ENCODE assay signal across 9 cellular contexts in the genomic region with DNA sequence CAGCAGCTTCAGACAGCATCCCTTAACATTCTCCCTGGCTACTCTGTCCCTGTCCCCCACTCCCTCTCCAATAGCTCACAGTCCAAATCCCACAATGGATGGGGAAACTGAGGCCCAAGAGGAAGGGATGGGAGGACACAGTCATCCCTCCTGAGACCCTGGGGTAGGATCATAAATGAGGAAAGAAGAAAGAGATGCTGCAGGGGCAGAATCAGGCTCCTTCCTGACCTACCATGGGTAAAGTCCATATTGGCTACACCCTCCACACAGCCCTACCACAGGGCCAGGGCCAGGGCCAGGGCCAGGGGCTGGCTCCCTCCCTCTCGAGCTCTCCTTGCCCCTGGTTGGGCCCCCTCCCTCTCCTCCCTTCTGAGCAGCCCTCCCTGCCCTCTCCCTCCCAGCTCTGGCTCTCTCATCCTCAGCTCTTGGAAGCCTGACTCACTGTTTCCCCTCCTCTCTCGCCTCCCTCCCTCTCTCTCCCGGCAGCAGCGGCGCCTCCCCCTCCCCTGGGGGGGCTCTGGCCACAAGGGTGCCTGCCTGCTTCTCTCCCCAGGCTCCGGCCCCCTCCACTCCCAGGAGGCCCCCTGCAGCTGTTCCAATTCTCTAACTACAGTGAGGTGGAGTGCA. TPM values are rescaled to one million over a fixed set of nuclear protein-coding genes. Genes with fewer than 3 reads are reported as not detected.
A peak's percentile ranks its signal among the peaks of the same experiment; 100 is the strongest.
DNase-seq lines count a peak whose midpoint lies in the region; ATAC-seq and TF ChIP-seq lines count a peak whose summit lies in the region.
"Had no signal": no experiment of that assay in that cellular context is flagged by ENCODE, and none has a peak within 500 bp of the region (broad histone marks: within the 10 kb centered on the region; RNA-seq: fewer than 3 reads in every experiment).

No MANE protein-coding gene starts in this region.

- TF ChIP-seq POLR2A in gastroesophageal sphincter (IDR thresholded peaks at IDR 0.05) (no peak), prostate gland (IDR thresholded peaks at IDR 0.05) (no peak)

- CTCF ChIA-PET in HEK293T (lab: Yijun Ruan, JAX): interaction anchor here (1.5 kb wide), 1 partner anchor 31 kb away, joined by 4 read pairs; no protein-coding TSS in a partner anchor

- DNase-seq in AG20443 (ENCODE audit: low spot score): peak; percentile 88
- DNase-seq in MG63: peak; percentile 72
- peak; percentile 68 for DNase-seq in activated T-cell treated with anti-CD3 and anti-CD28 coated beads, Interleukin-2, amount 50 U/mL, for 24 hours
- no peak for DNase-seq in prostate gland (ENCODE audit: low spot score)
- no peak for DNase-seq in HEK293T (ENCODE audit: extremely low spot score)

- H3K4me1 Mint-ChIP-seq in activated T-cell treated with anti-CD3 and anti-CD28 coated beads, Interleukin-2, amount 50 U/mL, for 24 hours (ENCODE audit: low read depth): peaks cover 36% of the 10 kb centered on the region

- H3K36me3 ChIP-seq in MG63 (no peaks in the 10 kb centered on the region; the same call in none of the 2 replicates), gastroesophageal sphincter (no peaks in the 10 kb centered on the region), prostate gland (no peaks in the 10 kb centered on the region)

- peak overlapping the region; percentile 10 to 95 (median 92) for H3K27ac ChIP-seq in gastroesophageal sphincter
- peak overlapping the region; percentile 40 to 56 for H3K27ac ChIP-seq in prostate gland

- no peak for TF ChIP-seq EP300 in gastroesophageal sphincter (IDR thresholded peaks at IDR 0.05)

- WGBS in gastroesophageal sphincter (ENCODE audit: low coverage in 1 of 2), 2 donors: 0% methylated on average over 4 of the region's 6 CpGs; no CpG with 5 or more reads in 1 of the 2 donors
- WGBS in prostate gland: 10% methylated on average over 6 of the region's 6 CpGs

- H3K9me3 Mint-ChIP-seq in activated T-cell treated with anti-CD3 and anti-CD28 coated beads, Interleukin-2, amount 50 U/mL, for 24 hours: no peaks in the 10 kb centered on the region

- no peaks in the 10 kb centered on the region for H3K9me3 ChIP-seq in MG63
- H3K9me3 ChIP-seq in gastroesophageal sphincter: no peaks in the 10 kb centered on the region
- no peaks in the 10 kb centered on the region for H3K9me3 ChIP-seq in prostate gland

- H3K4me3 Mint-ChIP-seq in activated T-cell treated with anti-CD3 and anti-CD28 coated beads, Interleukin-2, amount 50 U/mL, for 24 hours: peak overlapping the region; percentile 24

- peaks cover 15 to 87% (median 69%) of the 10 kb centered on the region in 3 donors for H3K4me1 ChIP-seq in gastroesophageal sphincter
- peaks cover 9% of the 10 kb centered on the region for H3K4me1 ChIP-seq in prostate gland (replicated peaks)

- peak overlapping the region; percentile 41 for H3K27ac Mint-ChIP-seq in activated T-cell treated with anti-CD3 and anti-CD28 coated beads, Interleukin-2, amount 50 U/mL, for 24 hours

- H3K36me3 Mint-ChIP-seq in activated T-cell treated with anti-CD3 and anti-CD28 coated beads, Interleukin-2, amount 50 U/mL, for 24 hours (ENCODE audit: low read depth): peaks cover 2% of the 10 kb centered on the region

- intact Hi-C loops in prostate gland (cut with DNase I): no loop called here

- peak; percentile 52 for ATAC-seq in gastroesophageal sphincter
- ATAC-seq in HG02763 (IDR thresholded peaks at IDR 0.05; ENCODE audit: unreplicated experiment): no peak
- no peak for ATAC-seq in HG03442 (IDR thresholded peaks at IDR 0.05; ENCODE audit: unreplicated experiment)

- POLR2A ChIA-PET in HEK293T (lab: Yijun Ruan, JAX): no interaction called here

- no peak overlapping the region for H3K4me3 ChIP-seq in MG63
- H3K4me3 ChIP-seq in gastroesophageal sphincter: peak overlapping the region in 1 of 2 donors; percentile 34
- no peak overlapping the region for H3K4me3 ChIP-seq in prostate gland

- H3K27me3 Mint-ChIP-seq in activated T-cell treated with anti-CD3 and anti-CD28 coated beads, Interleukin-2, amount 50 U/mL, for 24 hours: no peaks in the 10 kb centered on the region

- no peaks in the 10 kb centered on the region for H3K27me3 ChIP-seq in MG63
- H3K27me3 ChIP-seq in gastroesophageal sphincter: no peaks in the 10 kb centered on the region
- no peaks in the 10 kb centered on the region for H3K27me3 ChIP-seq in prostate gland (replicated peaks; ENCODE audit: insufficient read depth)

- TF ChIP-seq CTCF in gastroesophageal sphincter (IDR thresholded peaks at IDR 0.05) (no peak), prostate gland (IDR thresholded peaks at IDR 0.05) (no peak)

TF ChIP-seq in HEK293T, 16 proteins besides CTCF, POLR2A, EP300 and RAD21:
- TF ChIP-seq FOXM1 (IDR thresholded peaks at IDR 0.05; ENCODE audit: borderline replicate concordance) (no peak), FOXK2 (IDR thresholded peaks at IDR 0.05) (no peak), LEF1 (IDR thresholded peaks at IDR 0.05; ENCODE audit: borderline replicate concordance) (no peak), NFRKB (IDR thresholded peaks at IDR 0.05) (no peak), BHLHE40 (IDR thresholded peaks at IDR 0.05; ENCODE audit: borderline replicate concordance) (no peak), FOXA1 (IDR thresholded peaks at IDR 0.05) (no peak)
- TF ChIP-seq, protein P1, sequence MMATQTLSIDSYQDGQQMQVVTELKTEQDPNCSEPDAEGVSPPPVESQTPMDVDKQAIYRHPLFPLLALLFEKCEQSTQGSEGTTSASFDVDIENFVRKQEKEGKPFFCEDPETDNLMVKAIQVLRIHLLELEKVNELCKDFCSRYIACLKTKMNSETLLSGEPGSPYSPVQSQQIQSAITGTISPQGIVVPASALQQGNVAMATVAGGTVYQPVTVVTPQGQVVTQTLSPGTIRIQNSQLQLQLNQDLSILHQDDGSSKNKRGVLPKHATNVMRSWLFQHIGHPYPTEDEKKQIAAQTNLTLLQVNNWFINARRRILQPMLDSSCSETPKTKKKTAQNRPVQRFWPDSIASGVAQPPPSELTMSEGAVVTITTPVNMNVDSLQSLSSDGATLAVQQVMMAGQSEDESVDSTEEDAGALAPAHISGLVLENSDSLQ (IDR thresholded peaks at IDR 0.05): no peak

RNA-seq across cellular contexts. Expression of a gene that starts 4.9 kb away (rescaled TPM):
- 10.4 and 11.5 TPM in 2 replicates for total RNA-seq in MG63 (2014; rRNA removed; shearing (Covaris generic); ENCODE audit: low replicate concordance)
- 10 to 100 TPM; 18.2 to 50.3 (median 27.7) TPM for total RNA-seq in gastroesophageal sphincter
- 10 to 100 TPM; 27.1 to 83.7 TPM for total RNA-seq in prostate gland

RNA-seq across cellular contexts. Expression of a gene that starts 36.0 kb away (rescaled TPM):
- total RNA-seq in MG63 (2014; rRNA removed; shearing (Covaris generic); ENCODE audit: low replicate concordance): not detected in 2 replicates
- total RNA-seq in gastroesophageal sphincter: 10 to 100 TPM in 3 of 4 donors, 1 to 10 TPM in 1; 9.2 to 17.8 (median 10.1) TPM
- 10 to 100 TPM in 1 of 2 donors, 1 to 10 TPM in 1; 4.0 to 10.8 TPM for total RNA-seq in prostate gland
- total RNA-seq: epithelial cell of proximal tubule had no signal

Comparison
In these comparisons a context has a peak if more than half of its experiments do, and no peak if none do; other contexts are left out.
1. DNase-seq: peak in AG20443 (single experiment), MG63 (single experiment) and activated T-cell treated with anti-CD3 and anti-CD28 coated beads, Interleukin-2, amount 50 U/mL, for 24 hours (single experiment); none in prostate gland (single experiment) and HEK293T (single experiment).